ENCODE assay signal across 1 cellular context in the genomic region with DNA sequence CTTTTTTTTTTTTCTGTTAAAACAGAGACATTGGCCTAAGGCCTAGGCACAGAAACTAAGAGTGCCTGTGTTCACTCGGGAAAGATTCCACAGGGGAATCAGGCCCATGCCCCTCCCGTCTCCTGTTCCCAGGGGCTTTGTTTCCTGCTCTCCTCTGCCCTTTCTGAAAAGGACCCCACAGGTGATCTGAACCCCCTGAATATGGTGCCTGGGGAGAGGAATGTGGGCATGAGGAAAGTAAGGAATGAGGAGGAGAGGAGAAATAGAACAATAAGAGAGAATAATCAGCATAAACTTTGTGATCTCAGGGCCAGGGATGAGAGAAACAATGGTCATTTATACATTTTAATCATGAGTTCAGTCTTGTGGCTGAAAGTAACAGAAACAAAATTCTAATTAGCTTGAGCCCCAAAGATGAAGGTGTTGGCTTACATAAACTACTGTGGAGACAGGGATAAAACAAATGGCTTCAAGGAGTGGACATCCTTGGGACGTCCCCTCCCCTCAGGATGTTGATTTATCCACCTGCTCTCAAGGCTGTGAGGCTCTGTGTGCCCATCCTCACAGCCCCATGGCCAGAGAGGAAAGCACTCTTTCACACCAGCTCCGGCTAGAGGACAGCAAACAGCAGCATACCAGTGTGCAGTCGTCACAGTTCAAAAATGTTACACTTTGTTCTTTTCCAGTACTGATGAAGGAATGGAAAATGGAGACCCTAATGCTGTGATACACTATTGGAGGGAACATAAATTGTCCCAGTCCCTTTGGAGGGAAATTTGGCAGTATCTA.
TF ChIP-seq lines count a peak whose summit lies in the region.

No MANE protein-coding gene starts in this region.

TF ChIP-seq in IMR-90, 13 proteins besides CTCF, POLR2A, EP300 and RAD21 (continued from another document):
- TF ChIP-seq MAZ (IDR thresholded peaks at IDR 0.05; ENCODE audit: borderline replicate concordance, low read depth, low read length): no peak
